In genomic region chr3:194560047-194560446, GRCh38 we compare ENCODE assay signal across 24 cellular contexts.
DNase-seq lines count a peak whose midpoint lies in the region; ATAC-seq and TF ChIP-seq lines count a peak whose summit lies in the region.
"Had no signal": no experiment of that assay in that cellular context is flagged by ENCODE, and none has a peak within 500 bp of the region (broad histone marks: within the 10 kb centered on the region; RNA-seq: fewer than 3 reads in every experiment).

No MANE protein-coding gene starts in this region.

- H3K9ac ChIP-seq in IMR-90 (ENCODE audit: low read depth, low read length) (no peak overlapping the region), liver (ENCODE audit: low read depth in 1 of 2, low read length in 2 of 2) (no peak overlapping the region), neuronal stem cell (ENCODE audit: low read depth, low read length, poor library complexity) (no peak overlapping the region)
- H3K9ac ChIP-seq: BLaER1 treated with 17β-estradiol and CSF1 and Interleukin-3, amounts not matched to agents 10 nM and 100 nM had no signal

- no peak for ATAC-seq in IMR-90 (ENCODE audit: low read depth)
- ATAC-seq in GM21447 (IDR thresholded peaks at IDR 0.05; ENCODE audit: unreplicated experiment) = no peak
- ATAC-seq: A549, GM12878, GM23338, HCT116 had no signal

- TF ChIP-seq RAD21 in IMR-90 (IDR thresholded peaks at IDR 0.05; ENCODE audit: low read length) (no peak), liver (IDR thresholded peaks at IDR 0.05) (peak in 1 of 2 donors; percentile 69)

- TF ChIP-seq CTCF in HEK293 (tag by site-specific recombination; IDR thresholded peaks at IDR 0.05) (no peak), IMR-90 (conservative IDR thresholded peaks at IDR 0.05; ENCODE audit: low read depth, low read length) (no peak), liver (IDR thresholded peaks at IDR 0.05; ENCODE audit: low read depth, low read length, missing input control) (no peak)

- no peak overlapping the region for H3K56ac ChIP-seq in IMR-90 (ENCODE audit: extremely low read depth, insufficient read depth, low read length)

- no peak overlapping the region for H2BK5ac ChIP-seq in IMR-90 (ENCODE audit: low read depth, low read length, poor library complexity, severe bottlenecking)
- H2BK5ac ChIP-seq in neuronal stem cell (ENCODE audit: low read length) = no peak overlapping the region

- no peaks in the 10 kb centered on the region for H3K27me3 ChIP-seq in IMR-90 (ENCODE audit: control insufficient read depth, insufficient read depth, low read length)
- H3K27me3 ChIP-seq in liver (ENCODE audit: control insufficient read depth in 4 of 4, insufficient read depth in 4 of 4, low read length in 3 of 4) = no peaks in the 10 kb centered on the region
- peaks cover 0 to 16% (median 0%) of the 10 kb centered on the region in 3 experiments for H3K27me3 ChIP-seq in neuronal stem cell (ENCODE audit: control insufficient read depth in 3 of 3, insufficient read depth in 3 of 3, low read depth in 1 of 3, low read length in 3 of 3)
- H3K27me3 ChIP-seq: BE2C; BLaER1 treated with 17β-estradiol and CSF1 and Interleukin-3, amounts not matched to agents 10 nM and 100 nM had no signal

- H3K36me3 ChIP-seq in HEK293 (ENCODE audit: control insufficient read depth in 2 of 2, insufficient read depth in 1 of 2, low read length in 2 of 2) (no peaks in the 10 kb centered on the region), IMR-90 (ENCODE audit: control insufficient read depth, insufficient read depth, low read length) (no peaks in the 10 kb centered on the region), liver (ENCODE audit: control insufficient read depth in 4 of 4, insufficient read depth in 3 of 4, low read depth in 1 of 4, low read length in 3 of 4) (no peaks in the 10 kb centered on the region), neuronal stem cell (replicated peaks in 1 of 2; ENCODE audit: control insufficient read depth in 2 of 2, insufficient read depth in 2 of 2, low read length in 2 of 2) (no peaks in the 10 kb centered on the region)
- H3K36me3 ChIP-seq: BE2C; BLaER1 treated with 17β-estradiol and CSF1 and Interleukin-3, amounts not matched to agents 10 nM and 100 nM had no signal

- peaks cover 17% of the 10 kb centered on the region for H3K9me1 ChIP-seq in IMR-90 (ENCODE audit: insufficient read depth, low read length)

- in situ Hi-C loops in IMR-90 (cut with MboI; ENCODE audit: low sequenced_read_pairs) = no loop called here

- no peak overlapping the region for H3K27ac ChIP-seq in HEK293 (ENCODE audit: extremely low read depth, low read depth, low read length)
- no peak overlapping the region; the same call in 1 of the 2 replicates for H3K27ac ChIP-seq in IMR-90 (ENCODE audit: insufficient read depth, low read length)
- peak overlapping the region; percentile 33 to 55 for H3K27ac ChIP-seq in liver (ENCODE audit: low read depth in 1 of 2, low read length in 2 of 2)
- no peak overlapping the region for H3K27ac ChIP-seq in neuronal stem cell (replicated peaks; ENCODE audit: low read length)
- H3K27ac ChIP-seq: A549; BLaER1 treated with 17β-estradiol and CSF1 and Interleukin-3, amounts not matched to agents 10 nM and 100 nM had no signal

- H4K91ac ChIP-seq in IMR-90 (ENCODE audit: insufficient read depth, low read depth, low read length) (peak overlapping the region; percentile 23; the same call in 1 of the 2 replicates), neuronal stem cell (ENCODE audit: low read depth, low read length, poor library complexity) (no peak overlapping the region)

- peak overlapping the region; percentile 81 for H2BK20ac ChIP-seq in IMR-90 (ENCODE audit: low read depth, low read length)

- H2BK120ac ChIP-seq in IMR-90 (ENCODE audit: low read depth, low read length) = peak overlapping the region; percentile 11
- H2BK120ac ChIP-seq in neuronal stem cell (ENCODE audit: low read depth, low read length) = no peak overlapping the region

- no peak for TF ChIP-seq POLR2A in IMR-90 (IDR thresholded peaks at IDR 0.05; ENCODE audit: low read depth, low read length)

- H2AFZ ChIP-seq in IMR-90 (replicated peaks; ENCODE audit: low read length, poor library complexity) (no peak overlapping the region), neuronal stem cell (ENCODE audit: low read length) (no peak overlapping the region)
- H2AFZ ChIP-seq: GM23338 had no signal

- H3K23ac ChIP-seq in IMR-90 (ENCODE audit: low read depth, low read length) (no peak overlapping the region), neuronal stem cell (ENCODE audit: low read depth, low read length, poor library complexity) (no peak overlapping the region)

- no peak overlapping the region for H3K4me3 ChIP-seq in HEK293 (ENCODE audit: low read depth, low read length)
- no peak overlapping the region for H3K4me3 ChIP-seq in IMR-90 (ENCODE audit: insufficient read depth, low read depth, low read length)
- H3K4me3 ChIP-seq in liver (ENCODE audit: low read depth in 1 of 3, low read length in 3 of 3) = no peak overlapping the region
- H3K4me3 ChIP-seq in neuronal stem cell (ENCODE audit: low read length in 2 of 2) = no peak overlapping the region
- H3K4me3 ChIP-seq: A549; BLaER1 treated with 17β-estradiol and CSF1 and Interleukin-3, amounts not matched to agents 10 nM and 100 nM; GM12878; GM23338 had no signal

- WGBS in IMR-90 (ENCODE audit: extremely low coverage in 2 of 2, insufficient read length in 1 of 2), 2 experiments = 100% methylated on average over 4 of the region's 7 CpGs; no CpG with 5 or more reads in 1 of the 2 experiments
- WGBS in liver = 55% methylated on average over 7 of the region's 7 CpGs
- no CpG with 5 or more reads among the region's 7 CpGs for WGBS in neuronal stem cell (ENCODE audit: extremely low coverage in 2 of 2, insufficient read length in 2 of 2, insufficient replicate concordance in 1 of 2), 2 donors

- H3K4ac ChIP-seq in IMR-90 (ENCODE audit: low read depth, low read length) (peak overlapping the region; percentile 58), neuronal stem cell (ENCODE audit: low read length) (no peak overlapping the region)

- intact Hi-C loops in IMR-90 (cut with micrococcal nuclease) = no loop called here

- no peaks in the 10 kb centered on the region for H3K4me1 ChIP-seq in HEK293 (ENCODE audit: control insufficient read depth, insufficient read depth, low read length)
- H3K4me1 ChIP-seq in IMR-90 (ENCODE audit: control insufficient read depth, insufficient read depth, low read length) = peaks cover 12% of the 10 kb centered on the region
- H3K4me1 ChIP-seq in liver (ENCODE audit: control insufficient read depth in 4 of 4, insufficient read depth in 4 of 4, low read length in 3 of 4) = peaks cover 6 to 25% (median 20%) of the 10 kb centered on the region in 4 donors
- peaks cover 7 to 12% of the 10 kb centered on the region in 2 donors for H3K4me1 ChIP-seq in neuronal stem cell (ENCODE audit: control insufficient read depth in 2 of 2, insufficient read depth in 1 of 2, low read depth in 1 of 2, low read length in 2 of 2)
- H3K4me1 ChIP-seq: BE2C had no signal

- DNase-seq in IMR-90 (no peak), neuronal stem cell (ENCODE audit: low spot score) (no peak), NCI-H1092 treated with DMSO at 0.1 percent for 48 hours (lab: John Stamatoyannopoulos, UW) (no peak), NCI-H526 (lab: John Stamatoyannopoulos, UW) (no peak)
- DNase-seq in activated CD4-positive, alpha-beta T cell treated with anti-CD3 and anti-CD28 coated beads, Interleukin-2, amount 50 U/mL, for 4 hours = no peak
- DNase-seq: 8988T; ACHN; AML-193; BE2C; CD4-positive, alpha-beta T cell; CD8-positive, alpha-beta memory T cell; DMS 273 treated with DMSO at 0.1 percent for 48 hours; DMS79; EL; GDM1; H9 had no signal

- peak overlapping the region; percentile 36; the same call in 2 of the 3 replicates for H2BK15ac ChIP-seq in IMR-90 (ENCODE audit: low read depth, low read length)
- H2BK15ac ChIP-seq in neuronal stem cell (ENCODE audit: low read length) = no peak overlapping the region

- H3K18ac ChIP-seq in IMR-90 (ENCODE audit: low read depth, low read length) (no peak overlapping the region), neuronal stem cell (ENCODE audit: low read length) (peak overlapping the region; percentile 11)

- dilution Hi-C loops in IMR-90 (cut with HindIII; ENCODE audit: low sequenced_read_pairs, unreplicated experiment) = no loop called here

- H3K9me3 ChIP-seq in HEK293 (ENCODE audit: control insufficient read depth, insufficient read depth, low read depth, low read length) (no peaks in the 10 kb centered on the region), IMR-90 (ENCODE audit: control insufficient read depth, insufficient read depth, low read length) (no peaks in the 10 kb centered on the region), liver (ENCODE audit: control insufficient read depth in 4 of 4, low read length in 3 of 4) (no peaks in the 10 kb centered on the region), neuronal stem cell (replicated peaks in 1 of 2; ENCODE audit: control insufficient read depth in 2 of 2, insufficient read depth in 1 of 2, low read depth in 1 of 2, low read length in 2 of 2) (no peaks in the 10 kb centered on the region)
- H3K9me3 ChIP-seq: A549; BE2C; BLaER1 treated with 17β-estradiol and CSF1 and Interleukin-3, amounts not matched to agents 10 nM and 100 nM had no signal

- H2BK12ac ChIP-seq in neuronal stem cell (ENCODE audit: low read length) = no peak overlapping the region

- H4K20me1 ChIP-seq in IMR-90 (ENCODE audit: insufficient read depth, low read length) = no peaks in the 10 kb centered on the region
- H4K20me1 ChIP-seq: BLaER1 treated with 17β-estradiol and CSF1 and Interleukin-3, amounts not matched to agents 10 nM and 100 nM had no signal

- H3K79me1 ChIP-seq in IMR-90 (ENCODE audit: low read depth in 1 of 2, low read length in 2 of 2) = no peaks in the 10 kb centered on the region
- H3K79me1 ChIP-seq in neuronal stem cell (ENCODE audit: low read depth, low read length) = no peaks in the 10 kb centered on the region

- no TSS peak for BruUV-seq in IMR-90 (replicated peaks; lab: Mats Ljungman, UMichigan)

- peak overlapping the region; percentile 59 for H2AK5ac ChIP-seq in IMR-90 (ENCODE audit: low read depth, low read length)
- H2AK5ac ChIP-seq in neuronal stem cell (ENCODE audit: low read depth, low read length) = no peak overlapping the region

- no peak overlapping the region for H4K5ac ChIP-seq in IMR-90 (ENCODE audit: low read depth, low read length)

- H4K8ac ChIP-seq in IMR-90 (ENCODE audit: low read depth in 2 of 2, low read length in 2 of 2) (peak overlapping the region in 1 of 2 experiments; percentile 39; a peak in 1 of 4 replicates), neuronal stem cell (ENCODE audit: low read depth, low read length) (no peak overlapping the region)

- no peak overlapping the region for H3K14ac ChIP-seq in IMR-90 (replicated peaks; ENCODE audit: low read depth, low read length)
- no peak overlapping the region for H3K14ac ChIP-seq in neuronal stem cell (ENCODE audit: low read length)

- no peak overlapping the region for H3K4me2 ChIP-seq in IMR-90 (ENCODE audit: low read depth, low read length)
- no peak overlapping the region for H3K4me2 ChIP-seq in neuronal stem cell (ENCODE audit: insufficient read depth, low read length, poor library complexity, severe bottlenecking)
- H3K4me2 ChIP-seq: A549; BLaER1 treated with 17β-estradiol and CSF1 and Interleukin-3, amounts not matched to agents 10 nM and 100 nM; GM23338 had no signal

- no peak overlapping the region for H2AK9ac ChIP-seq in IMR-90 (replicated peaks; ENCODE audit: low read depth, low read length, poor library complexity)

- CTCF ChIA-PET in HEK293 (lab: Yijun Ruan, JAX) = no interaction called here
- CTCF ChIA-PET in IMR-90 (lab: Yijun Ruan, JAX) = no interaction called here

- POLR2A ChIA-PET in HEK293 (lab: Yijun Ruan, JAX) (no interaction called here), IMR-90 (lab: Charles Lee; ENCODE audit: unreplicated experiment) (no interaction called here)

Comparison
In these comparisons a context has a peak if more than half of its experiments do, and no peak if none do; other contexts are left out.
1. H3K27ac ChIP-seq: peak in liver (2 of 2); none in HEK293 (single experiment), IMR-90 (single experiment) and neuronal stem cell (single experiment).